In genomic region chr1:114219247-114219872, GRCh38 we compare ENCODE assay signal across 11 cellular contexts.
DNase-seq lines count a peak whose midpoint lies in the region; ATAC-seq and TF ChIP-seq lines count a peak whose summit lies in the region.
"Had no signal": no experiment of that assay in that cellular context is flagged by ENCODE, and none has a peak within 500 bp of the region (broad histone marks: within the 10 kb centered on the region; RNA-seq: fewer than 3 reads in every experiment).

No MANE protein-coding gene starts in this region.

- H3K4me1 ChIP-seq in upper lobe of left lung: no peaks in the 10 kb centered on the region

- no peak overlapping the region for H3K4me3 Mint-ChIP-seq in type B pancreatic cell
- H3K4me3 Mint-ChIP-seq: activated naive CD8-positive, alpha-beta T cell treated with anti-CD3 and anti-CD28 coated beads for 36 hours had no signal

- H3K27ac ChIP-seq in WERI-Rb-1: no peak overlapping the region
- no peak overlapping the region for H3K27ac ChIP-seq in upper lobe of left lung

- no peak overlapping the region for H3K4me3 ChIP-seq in WERI-Rb-1 (ENCODE audit: low read depth, low read length)
- no peak overlapping the region for H3K4me3 ChIP-seq in upper lobe of left lung

- TF ChIP-seq CTCF in WERI-Rb-1 (IDR thresholded peaks at IDR 0.05; ENCODE audit: low read depth, low read length) (peak; percentile 38), type B pancreatic cell (conservative IDR thresholded peaks at IDR 0.05) (peak; percentile 18), upper lobe of left lung (IDR thresholded peaks at IDR 0.05) (no peak)

- ATAC-seq in upper lobe of left lung (ENCODE audit: low FRiP score in 2 of 2): no peak

- H3K9me3 Mint-ChIP-seq in type B pancreatic cell: no peaks in the 10 kb centered on the region
- H3K9me3 Mint-ChIP-seq: activated naive CD8-positive, alpha-beta T cell treated with anti-CD3 and anti-CD28 coated beads for 36 hours had no signal

- no peak for TF ChIP-seq POLR2A in upper lobe of left lung (IDR thresholded peaks at IDR 0.05)

- no peaks in the 10 kb centered on the region for H3K36me3 Mint-ChIP-seq in type B pancreatic cell
- H3K36me3 Mint-ChIP-seq: activated naive CD8-positive, alpha-beta T cell treated with anti-CD3 and anti-CD28 coated beads for 36 hours had no signal

- H3K27me3 ChIP-seq in WERI-Rb-1 (ENCODE audit: insufficient read depth, low read depth, severe bottlenecking) (no peaks in the 10 kb centered on the region), upper lobe of left lung (no peaks in the 10 kb centered on the region)

- WGBS in upper lobe of left lung, 2 donors: 30 to 36% methylated on average over 6 of the region's 6 CpGs

- H3K36me3 ChIP-seq in WERI-Rb-1 (no peaks in the 10 kb centered on the region), upper lobe of left lung (no peaks in the 10 kb centered on the region)

- no peak for TF ChIP-seq EP300 in upper lobe of left lung (IDR thresholded peaks at IDR 0.05)

- no peaks in the 10 kb centered on the region for H3K4me1 Mint-ChIP-seq in type B pancreatic cell (ENCODE audit: unreplicated experiment)

- DNase-seq in SIG-M5 treated with dmso at 0.1 percent for 504 hours (lab: John Stamatoyannopoulos, UW; ENCODE audit: unreplicated experiment) (peak; percentile 40), SIG-M5 (lab: John Stamatoyannopoulos, UW) (no peak), WERI-Rb-1 (peak; percentile 45), inferior parietal cortex (ENCODE audit: extremely low spot score) (peak; percentile 15), type B pancreatic cell (ENCODE audit: extremely low spot score, unreplicated experiment) (no peak), upper lobe of left lung (no peak), CD1c-positive myeloid dendritic cell (ENCODE audit: extremely low spot score) (no peak), D341Med (ENCODE audit: low spot score) (no peak)
- DNase-seq: activated naive CD8-positive, alpha-beta T cell treated with anti-CD3 and anti-CD28 coated beads for 36 hours; posterior cingulate gyrus; stimulated activated naive CD4-positive, alpha-beta T cell had no signal

- H3K9me3 ChIP-seq in WERI-Rb-1 (ENCODE audit: severe bottlenecking) (no peaks in the 10 kb centered on the region), upper lobe of left lung (no peaks in the 10 kb centered on the region)

- H3K27me3 Mint-ChIP-seq in type B pancreatic cell: peaks cover 12% of the 10 kb centered on the region
- H3K27me3 Mint-ChIP-seq: activated naive CD8-positive, alpha-beta T cell treated with anti-CD3 and anti-CD28 coated beads for 36 hours had no signal

- H3K27ac Mint-ChIP-seq in type B pancreatic cell: no peak overlapping the region
- H3K27ac Mint-ChIP-seq: activated naive CD8-positive, alpha-beta T cell treated with anti-CD3 and anti-CD28 coated beads for 36 hours had no signal

Comparison
In these comparisons a context has a peak if more than half of its experiments do, and no peak if none do; other contexts are left out.
1. DNase-seq: peak in SIG-M5 treated with dmso at 0.1 percent for 504 hours (single experiment), WERI-Rb-1 (single experiment) and inferior parietal cortex (single experiment); none in SIG-M5 (single experiment), type B pancreatic cell (single experiment), upper lobe of left lung (0 of 2), CD1c-positive myeloid dendritic cell (single experiment) and D341Med (single experiment).
2. CTCF ChIP-seq: peak in WERI-Rb-1 (single experiment) and type B pancreatic cell (single experiment); none in upper lobe of left lung (0 of 6).